Comparison of ENCODE assay signal across 16 cellular contexts in the genomic region with DNA sequence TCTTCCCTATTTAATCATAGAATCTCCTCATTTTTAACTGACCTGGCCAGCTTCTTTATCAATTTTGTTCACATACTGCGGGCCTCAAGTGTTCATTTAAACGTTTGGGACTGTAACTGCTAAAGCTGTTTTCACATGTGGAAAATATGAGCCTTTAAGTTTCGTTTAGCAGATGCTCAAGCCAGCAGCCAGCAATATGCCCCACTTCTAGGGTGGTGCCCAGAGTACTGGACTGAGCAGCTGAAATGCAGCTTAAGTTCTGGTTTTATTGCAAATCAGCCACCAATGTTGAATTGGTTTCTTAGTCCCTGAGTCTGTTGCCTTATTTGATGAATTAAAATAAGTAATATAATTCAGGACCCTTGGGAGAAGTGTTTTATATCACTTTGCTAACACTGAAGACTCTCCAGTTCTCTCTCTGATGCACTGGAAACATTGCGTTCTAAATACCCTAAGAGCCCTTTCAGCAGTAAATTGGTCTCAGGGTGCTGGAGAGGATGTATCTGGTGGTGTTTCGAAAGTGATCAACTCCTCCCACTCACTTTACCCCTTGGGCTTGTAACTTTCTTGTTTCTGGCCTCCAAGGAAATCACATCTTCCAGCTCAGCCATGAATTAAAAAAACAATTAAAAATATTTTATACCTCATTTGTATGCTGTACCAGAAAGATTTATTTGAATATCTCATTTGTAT.
A peak's percentile ranks its signal among the peaks of the same experiment; 100 is the strongest.
DNase-seq lines count a peak whose midpoint lies in the region; ATAC-seq and TF ChIP-seq lines count a peak whose summit lies in the region.
"Had no signal": no experiment of that assay in that cellular context is flagged by ENCODE, and none has a peak within 500 bp of the region (broad histone marks: within the 10 kb centered on the region; RNA-seq: fewer than 3 reads in every experiment).

No MANE protein-coding gene starts in this region.

- no CpG with 5 or more reads among the region's 5 CpGs for WGBS in trophoblast cell (ENCODE audit: extremely low coverage, insufficient coverage, insufficient read length)

- H3K9me3 Mint-ChIP-seq in Calu3 (ENCODE audit: low read depth, unreplicated experiment) = peaks cover 7% of the 10 kb centered on the region

- no peak overlapping the region for H4K8ac ChIP-seq in trophoblast cell (ENCODE audit: low read depth, low read length)

- peak overlapping the region; percentile 31 for H2BK120ac ChIP-seq in trophoblast cell (ENCODE audit: insufficient read depth, low read length, poor library complexity)

- H3K4ac ChIP-seq in trophoblast cell (ENCODE audit: low read depth, low read length) = no peak overlapping the region

- intact Hi-C loops in Calu3 (cut with micrococcal nuclease; ENCODE audit: unreplicated experiment) = no loop called here

- no peak overlapping the region for H4K12ac ChIP-seq in trophoblast cell (ENCODE audit: low read depth, low read length)

- no peak overlapping the region for H3K27ac Mint-ChIP-seq in Calu3 (ENCODE audit: unreplicated experiment)

- no peak for TF ChIP-seq CTCF in Calu3 (IDR thresholded peaks at IDR 0.05; ENCODE audit: unreplicated experiment)

- H3K18ac ChIP-seq in trophoblast cell (ENCODE audit: low read length) = no peak overlapping the region

- H3K79me1 ChIP-seq in trophoblast cell (ENCODE audit: low read length) = peaks cover 10% of the 10 kb centered on the region

- BruUV-seq in Calu3 (replicated peaks; lab: Mats Ljungman, UMichigan) = no TSS peak

- no peak overlapping the region for H2AK5ac ChIP-seq in trophoblast cell (ENCODE audit: low read length)

- H3K4me3 Mint-ChIP-seq in Calu3 (ENCODE audit: low read depth, unreplicated experiment) = no peak overlapping the region

- H3K9ac ChIP-seq in trophoblast cell (ENCODE audit: low read length) = no peak overlapping the region
- H3K9ac ChIP-seq: SK-N-SH had no signal

- H3K27ac ChIP-seq in trophoblast cell (ENCODE audit: low read depth, low read length) = no peak overlapping the region
- H3K27ac ChIP-seq: 22Rv1, testis had no signal

- H2BK12ac ChIP-seq in trophoblast cell (ENCODE audit: low read length) = peak overlapping the region; percentile 88

- ATAC-seq in GM21576 (IDR thresholded peaks at IDR 0.05; ENCODE audit: unreplicated experiment) (peak; percentile 95), HG03135 (IDR thresholded peaks at IDR 0.05; ENCODE audit: unreplicated experiment) (peak; percentile 79)

- no peaks in the 10 kb centered on the region for H3K79me2 ChIP-seq in trophoblast cell (ENCODE audit: control insufficient read depth, insufficient read depth, low read length, poor library complexity)

- CTCF ChIA-PET in Calu3 (lab: Charles Lee) = no interaction called here

- H3K14ac ChIP-seq in trophoblast cell (ENCODE audit: low read length) = no peak overlapping the region

- DNase-seq in DMS 273 (lab: John Stamatoyannopoulos, UW; ENCODE audit: unreplicated experiment) (peak; percentile 12), DMS 273 treated with DMSO at 0.1 percent for 48 hours (lab: John Stamatoyannopoulos, UW) (no peak), trophoblast cell (no peak), NCI-H146 treated with DMSO at 0.1 percent for 48 hours (lab: John Stamatoyannopoulos, UW; ENCODE audit: unreplicated experiment) (no peak), Calu3 (no peak), NCI-H1105 treated with DMSO at 0.1 percent for 48 hours (lab: John Stamatoyannopoulos, UW) (no peak)
- DNase-seq: activated CD4-positive, CD25-positive, alpha-beta regulatory T cell; anterior cingulate cortex; IMR-90; NCI-H2029; right lobe of liver; SK-N-SH; testis had no signal

- no peak overlapping the region for H2AFZ ChIP-seq in trophoblast cell (ENCODE audit: insufficient read depth, low read length, poor library complexity)

- H3K23ac ChIP-seq in trophoblast cell (ENCODE audit: low read length) = no peak overlapping the region

- H3K4me1 ChIP-seq in trophoblast cell (ENCODE audit: control insufficient read depth in 1 of 2, insufficient read depth in 2 of 2, low read length in 2 of 2) = peaks cover 0 to 8% of the 10 kb centered on the region in 2 experiments
- H3K4me1 ChIP-seq: testis had no signal

- no peak overlapping the region for H3K4me3 ChIP-seq in trophoblast cell (ENCODE audit: low read depth, low read length)
- H3K4me3 ChIP-seq: right lobe of liver, testis had no signal

- H2BK5ac ChIP-seq in trophoblast cell (ENCODE audit: low read depth, low read length, poor library complexity) = no peak overlapping the region

- no peaks in the 10 kb centered on the region for H3K36me3 Mint-ChIP-seq in Calu3 (ENCODE audit: insufficient read depth, unreplicated experiment)

- peak overlapping the region; percentile 61 for H4K91ac ChIP-seq in trophoblast cell (ENCODE audit: low read depth, low read length)

- no peaks in the 10 kb centered on the region for H3K9me3 ChIP-seq in trophoblast cell (ENCODE audit: insufficient read depth, low read depth, low read length)
- H3K9me3 ChIP-seq: right lobe of liver, SK-N-SH, testis had no signal

- no peak overlapping the region for H3K4me2 ChIP-seq in trophoblast cell (ENCODE audit: low read length)
- H3K4me2 ChIP-seq: SK-N-SH had no signal

- no peaks in the 10 kb centered on the region for H3K36me3 ChIP-seq in trophoblast cell (ENCODE audit: control insufficient read depth in 1 of 2, insufficient read depth in 2 of 2, low read length in 2 of 2)
- H3K36me3 ChIP-seq: right lobe of liver had no signal

- no peaks in the 10 kb centered on the region for H3K27me3 Mint-ChIP-seq in Calu3 (ENCODE audit: unreplicated experiment)

- no peaks in the 10 kb centered on the region for H3K27me3 ChIP-seq in trophoblast cell (ENCODE audit: insufficient read depth, low read length)
- H3K27me3 ChIP-seq: right lobe of liver, testis had no signal

- peaks cover 12% of the 10 kb centered on the region for H3K4me1 Mint-ChIP-seq in Calu3 (ENCODE audit: low read depth, unreplicated experiment)
